ENCODE assay signal across 27 cellular contexts in the genomic region with DNA sequence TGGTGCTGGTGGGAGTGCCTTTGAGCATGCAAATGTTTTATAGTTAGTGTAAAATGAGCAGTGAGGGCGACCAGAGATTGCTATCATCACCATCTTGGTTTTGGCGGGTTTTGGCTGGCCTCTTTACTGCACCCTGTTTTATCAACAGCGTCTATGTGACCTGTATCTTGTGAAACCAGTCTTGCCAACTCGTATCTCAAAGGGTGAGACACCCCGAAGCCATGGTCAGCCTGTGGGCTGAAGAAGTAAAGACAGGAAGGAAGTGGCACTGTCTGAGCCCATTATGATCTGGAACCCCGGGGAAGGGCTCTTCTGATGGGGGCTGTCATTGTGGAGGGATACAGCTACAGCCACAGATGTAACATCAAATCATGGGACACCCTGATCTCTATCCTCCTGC.
"Had no signal": no experiment of that assay in that cellular context is flagged by ENCODE, and none has a peak within 500 bp of the region (broad histone marks: within the 10 kb centered on the region; RNA-seq: fewer than 3 reads in every experiment).

No MANE protein-coding gene starts in this region.

- H3K4me1 ChIP-seq: pancreas, prostate gland, sigmoid colon, spleen, suprapubic skin, tibial artery, upper lobe of right lung had no signal

- H3K4me3 Mint-ChIP-seq: mesothelial cell of epicardium; nephron; neural crest cell; stimulated activated effector memory CD8-positive, alpha-beta T cell treated with anti-CD3 and anti-CD28 coated beads, Interleukin-12 subunit alpha, Interleukin-12 subunit beta, amount 100 ng/mL, for 72 hours; stimulated activated naive CD8-positive, alpha-beta T cell treated with anti-CD3 and anti-CD28 coated beads, Interleukin-15, Interleukin-2, amounts not matched to agents 100 ng/mL and 50 ng/mL, for 24 hours had no signal

- H3K36me3 Mint-ChIP-seq: mesothelial cell of epicardium; stimulated activated effector memory CD8-positive, alpha-beta T cell treated with anti-CD3 and anti-CD28 coated beads, Interleukin-12 subunit alpha, Interleukin-12 subunit beta, amount 100 ng/mL, for 72 hours had no signal

- H3K4me1 Mint-ChIP-seq: mesothelial cell of epicardium; naive B cell; neural crest cell; stimulated activated effector memory CD8-positive, alpha-beta T cell treated with anti-CD3 and anti-CD28 coated beads, Interleukin-12 subunit alpha, Interleukin-12 subunit beta, amount 100 ng/mL, for 72 hours had no signal

- H3K9me3 Mint-ChIP-seq: mesothelial cell of epicardium; nephron; neural crest cell; stimulated activated effector memory CD8-positive, alpha-beta T cell treated with anti-CD3 and anti-CD28 coated beads, Interleukin-12 subunit alpha, Interleukin-12 subunit beta, amount 100 ng/mL, for 72 hours; stimulated activated naive CD8-positive, alpha-beta T cell treated with anti-CD3 and anti-CD28 coated beads, Interleukin-15, Interleukin-2, amounts not matched to agents 100 ng/mL and 50 ng/mL, for 24 hours had no signal

- H3K27me3 ChIP-seq: pancreas, sigmoid colon, suprapubic skin, tibial artery, upper lobe of right lung had no signal

- H3K36me3 ChIP-seq: left ventricle myocardium inferior, pancreas, prostate gland, sigmoid colon, spleen, suprapubic skin, thoracic aorta, tibial artery, upper lobe of right lung had no signal

- H3K4me3 ChIP-seq: left ventricle myocardium inferior, lung, pancreas, prostate gland, sigmoid colon, spleen, suprapubic skin, thoracic aorta, tibial artery, upper lobe of right lung had no signal

- H3K9me3 ChIP-seq: left ventricle myocardium inferior, pancreas, prostate gland, sigmoid colon, spleen, suprapubic skin, thoracic aorta, tibial artery, upper lobe of right lung had no signal

- H3K27ac Mint-ChIP-seq: mesothelial cell of epicardium; naive B cell; nephron; stimulated activated effector memory CD8-positive, alpha-beta T cell treated with anti-CD3 and anti-CD28 coated beads, Interleukin-12 subunit alpha, Interleukin-12 subunit beta, amount 100 ng/mL, for 72 hours; stimulated activated naive CD8-positive, alpha-beta T cell treated with anti-CD3 and anti-CD28 coated beads, Interleukin-15, Interleukin-2, amounts not matched to agents 100 ng/mL and 50 ng/mL, for 24 hours had no signal

- H3K27ac ChIP-seq: left ventricle myocardium inferior, pancreas, prostate gland, sigmoid colon, spleen, suprapubic skin, thoracic aorta, tibial artery, upper lobe of right lung had no signal

- DNase-seq: hypothalamus; islet precursor cell; left ventricle myocardium inferior; mesendoderm; naive B cell; nucleus accumbens; pancreas; posterior cingulate gyrus; retina; right cardiac atrium; sigmoid colon; small intestine; spleen; stimulated activated CD4-positive, alpha-beta T cell treated with anti-CD3 and anti-CD28 coated beads, Interleukin-4, amount 100 ng/mL, for 24 hours; stimulated activated naive CD4-positive, alpha-beta T cell; tibial artery; trophoblast cell; upper lobe of right lung had no signal

- ATAC-seq: pancreas; right cardiac atrium; stimulated activated effector memory CD8-positive, alpha-beta T cell treated with anti-CD3 and anti-CD28 coated beads, Interleukin-12 subunit alpha, Interleukin-12 subunit beta, amount 100 ng/mL, for 72 hours; upper lobe of right lung had no signal
